Comparison of ENCODE assay signal across 9 cellular contexts in genomic region chr2:24083567-24084385, GRCh38. TPM values are rescaled to one million over a fixed set of nuclear protein-coding genes. Genes with fewer than 3 reads are reported as not detected.
A peak's percentile ranks its signal among the peaks of the same experiment; 100 is the strongest.
DNase-seq lines count a peak whose midpoint lies in the region; ATAC-seq and TF ChIP-seq lines count a peak whose summit lies in the region.
"Had no signal": no experiment of that assay in that cellular context is flagged by ENCODE, and none has a peak within 500 bp of the region (broad histone marks: within the 10 kb centered on the region; RNA-seq: fewer than 3 reads in every experiment).

No MANE protein-coding gene starts in this region.

- WGBS in H9 (ENCODE audit: extremely low coverage, insufficient read length, low lambda C conversion rate), result no CpG with 5 or more reads among the region's 30 CpGs
- 5 to 12% (median 7%) methylated on average over 16 to 30 of the region's 30 CpGs for WGBS in stomach, 5 donors

- DNase-seq in stimulated activated CD8-positive, alpha-beta memory T cell treated with anti-CD3 and anti-CD28 coated beads, Interleukin-15, amount 100 ng/mL, for 24 hours (ENCODE audit: low read depth), result peak; percentile 10
- DNase-seq in stimulated activated CD8-positive, alpha-beta memory T cell treated with anti-CD3 and anti-CD28 coated beads, Interleukin-4, amount 100 ng/mL, for 48 hours, result no peak
- peak; percentile 89 for DNase-seq in H9
- DNase-seq in Kasumi-1 (lab: John Stamatoyannopoulos, UW), result peak; percentile 95 to 98
- DNase-seq in SHP77 (lab: John Stamatoyannopoulos, UW), result peak; percentile 78 to 89
- DNase-seq in choroid plexus epithelial cell (ENCODE audit: low read depth), result peak; percentile 84
- DNase-seq in left lung, result peak in 1 of 2 donors; percentile 93
- DNase-seq in stomach, result peak; percentile 85

- no peak overlapping the region for H4K91ac ChIP-seq in H9 (ENCODE audit: insufficient read length, low read depth, low read length)

- H3K4me3 ChIP-seq in choroid plexus epithelial cell (ENCODE audit: low read depth, low read length) (peak overlapping the region; percentile 77), left lung (peak overlapping the region; percentile 62 to 67), stomach (peak overlapping the region; percentile 54 to 61 (median 56))

- TF ChIP-seq POLR2A in stomach (IDR thresholded peaks at IDR 0.05), result no peak

- H3K4me1 ChIP-seq in H9 (ENCODE audit: insufficient read depth, low read length), result peaks cover 2% of the 10 kb centered on the region; the same call in 1 of the 2 replicates
- H3K4me1 ChIP-seq in left lung, result peaks cover 9 to 40% of the 10 kb centered on the region in 2 donors
- peaks cover 8 to 30% (median 25%) of the 10 kb centered on the region in 4 donors for H3K4me1 ChIP-seq in stomach

- H3K9me3 Mint-ChIP-seq in H9, result no peaks in the 10 kb centered on the region

- no peak overlapping the region for H2AK5ac ChIP-seq in H9 (ENCODE audit: insufficient read length, low read length)

- H3K27me3 ChIP-seq in H9 (ENCODE audit: insufficient read depth, low read length) (no peaks in the 10 kb centered on the region), left lung (no peaks in the 10 kb centered on the region), stomach (no peaks in the 10 kb centered on the region)

- no peaks in the 10 kb centered on the region for H3K79me2 ChIP-seq in H9 (ENCODE audit: insufficient read depth, low read length)

- no peak for TF ChIP-seq EP300 in stomach (IDR thresholded peaks at IDR 0.05)

- H3K36me3 ChIP-seq in left lung (peaks cover 0 to 32% of the 10 kb centered on the region in 2 donors), stomach (peaks cover 0 to 54% (median 52%) of the 10 kb centered on the region in 4 donors)

- H3K18ac ChIP-seq in H9 (ENCODE audit: insufficient read length, low read depth, low read length), result peak overlapping the region; percentile 91

- peak overlapping the region; percentile 87 for H3K27ac ChIP-seq in H9 (ENCODE audit: insufficient read length, low read depth, low read length)
- peak overlapping the region; percentile 90 to 96 for H3K27ac ChIP-seq in left lung
- H3K27ac ChIP-seq in stomach, result peak overlapping the region; percentile 88 to 94 (median 91)

- H3K4me3 Mint-ChIP-seq in H9, result peak overlapping the region; percentile 85 to 93

- H2BK5ac ChIP-seq in H9 (ENCODE audit: insufficient read length, low read length), result no peak overlapping the region

- H3K27me3 Mint-ChIP-seq in H9 (ENCODE audit: low read depth), result no peaks in the 10 kb centered on the region

- H4K20me1 ChIP-seq in H9 (ENCODE audit: control insufficient read depth, insufficient read depth, insufficient read length), result peaks cover 2% of the 10 kb centered on the region

- peak overlapping the region; percentile 97 to 99 (median 99) for H3K27ac Mint-ChIP-seq in H9

- TF ChIP-seq CTCF in H9 (conservative IDR thresholded peaks at IDR 0.05) (no peak), choroid plexus epithelial cell (conservative IDR thresholded peaks at IDR 0.05; ENCODE audit: low read depth, low read length) (peak; percentile 28), left lung (IDR thresholded peaks at IDR 0.05) (no peak), stomach (IDR thresholded peaks at IDR 0.05) (no peak)

- H3K56ac ChIP-seq in H9 (ENCODE audit: insufficient read length, low read depth, low read length), result no peak overlapping the region

- H2BK120ac ChIP-seq in H9 (ENCODE audit: low read depth, low read length, poor library complexity, severe bottlenecking), result no peak overlapping the region

- no peak overlapping the region for H4K8ac ChIP-seq in H9 (replicated peaks; ENCODE audit: insufficient read length, low read depth, low read length)

- no peak overlapping the region for H4K5ac ChIP-seq in H9 (ENCODE audit: insufficient read length, low read depth, low read length)

- H2BK15ac ChIP-seq in H9 (ENCODE audit: low read depth, low read length), result no peak overlapping the region

- ATAC-seq in left lung, result peak; percentile 73

- peaks cover 14 to 19% of the 10 kb centered on the region in 2 experiments for H3K4me1 Mint-ChIP-seq in H9

- no peak overlapping the region for H3K4ac ChIP-seq in H9 (ENCODE audit: low read depth, low read length)

- H3K9me3 ChIP-seq in H9 (ENCODE audit: control insufficient read depth, low read depth, low read length) (no peaks in the 10 kb centered on the region), left lung (no peaks in the 10 kb centered on the region), stomach (no peaks in the 10 kb centered on the region)

- H2BK12ac ChIP-seq in H9 (ENCODE audit: insufficient read length, low read depth, low read length), result no peak overlapping the region

- H3K79me1 ChIP-seq in H9 (ENCODE audit: insufficient read depth, low read depth, low read length, poor library complexity, severe bottlenecking), result no peaks in the 10 kb centered on the region

- H3T11ph ChIP-seq in H9 (ENCODE audit: low read length), result no peak overlapping the region

- intact Hi-C loops in left lung (cut with DNase I), result no loop called here
- intact Hi-C loops in stomach (cut with DNase I; ENCODE audit: low total_unique reads), result loop anchor here (10.0 kb wide), 1 partner anchor 259 kb away; no protein-coding TSS in a partner anchor

- H3K14ac ChIP-seq in H9 (ENCODE audit: insufficient read depth, low read length), result peak overlapping the region; percentile 90

- peak overlapping the region; percentile 96 for H3K4me2 ChIP-seq in H9 (ENCODE audit: insufficient read depth, insufficient read length, low read length)

- H3K23me2 ChIP-seq in H9 (ENCODE audit: insufficient read length, low read depth, low read length, poor library complexity, severe bottlenecking), result peaks cover 15% of the 10 kb centered on the region

- H2AFZ ChIP-seq in H9 (ENCODE audit: low read length), result no peak overlapping the region

- peak overlapping the region; percentile 73 for H3K9ac ChIP-seq in H9 (ENCODE audit: extremely low read depth, insufficient read length, low read length)

- peaks cover 12 to 39% (median 38%) of the 10 kb centered on the region in 3 experiments for H3K36me3 Mint-ChIP-seq in H9 (ENCODE audit: insufficient read depth in 1 of 3, low read depth in 3 of 3)

- H3K23ac ChIP-seq in H9 (ENCODE audit: insufficient read length, low read depth, low read length), result no peak overlapping the region

- H2BK20ac ChIP-seq in H9 (ENCODE audit: low read depth, low read length, poor library complexity, severe bottlenecking), result no peak overlapping the region

RNA-seq across cellular contexts. Expression of gene TP53I3, which starts 0.9 kb away (rescaled TPM):
- total RNA-seq in H9 (2021), result 45.7 and 48.1 TPM in 2 replicates
- 100 to 1,000 TPM in 1 of 2 donors, 10 to 100 TPM in 1; 56.8 to 123 TPM for total RNA-seq in left lung
- total RNA-seq in stomach, result 100 to 1,000 TPM in 1 of 5 donors, 10 to 100 TPM in 3, 1 to 10 TPM in 1; 9.3 to 103 (median 38.7) TPM
- polyA plus RNA-seq in stomach, result 10 to 100 TPM; 23.7 to 66.6 (median 47.0) TPM

RNA-seq across cellular contexts. Expression of gene SF3B6, which starts 7.7 kb away (rescaled TPM):
- total RNA-seq in H9 (2021), result 130 and 132 TPM in 2 replicates
- 10 to 100 TPM; 69.0 to 70.0 TPM for total RNA-seq in left lung
- total RNA-seq in stomach, result 100 to 1,000 TPM in 1 of 5 donors, 10 to 100 TPM in 4; 18.8 to 121 (median 40.7) TPM
- 100 to 1,000 TPM; 125 to 139 (median 126) TPM for polyA plus RNA-seq in stomach

RNA-seq across cellular contexts. Expression of gene FKBP1B, which starts 34.2 kb away (rescaled TPM):
- total RNA-seq in H9 (2021), result 59.7 and 61.6 TPM in 2 replicates
- 10 to 100 TPM in 1 of 2 donors, 1 to 10 TPM in 1; 9.6 to 18.7 TPM for total RNA-seq in left lung
- total RNA-seq in stomach, result 10 to 100 TPM in 1 of 5 donors, 1 to 10 TPM in 3, not detected in 1; 1.3 to 13.6 (median 7.3) TPM
- polyA plus RNA-seq in stomach, result 10 to 100 TPM; 21.1 to 34.3 (median 30.4) TPM

RNA-seq across cellular contexts. Expression of gene WDCP, which starts 36.6 kb away (rescaled TPM):
- total RNA-seq in H9 (2021), result 36.9 and 40.0 TPM in 2 replicates
- 10 to 100 TPM; 10.3 to 12.8 TPM for total RNA-seq in left lung
- total RNA-seq in stomach, result 10 to 100 TPM in 1 of 5 donors, 1 to 10 TPM in 4; 1.2 to 25.9 (median 4.9) TPM
- 1 to 10 TPM; 1.5 to 2.0 (median 1.8) TPM for polyA plus RNA-seq in stomach

RNA-seq across cellular contexts. Expression of gene PFN4, which starts 39.4 kb away (rescaled TPM):
- not detected in 2 replicates for total RNA-seq in H9 (2021)
- total RNA-seq in left lung, result 1 to 10 TPM in 1 of 2 donors, under 1 TPM in 1; 0.29 to 1.3 TPM
- 1 to 10 TPM in 1 of 5 donors, not detected in 4; 1.8 TPM for total RNA-seq in stomach
- polyA plus RNA-seq in stomach, result under 1 TPM in 2 of 3 donors, not detected in 1; 0.48 to 0.56 TPM
- total RNA-seq: T-helper 2 cell treated with Interferon-gamma antibody and Interleukin-4, amounts not matched to agents 100 ng/mL and 5 ng/mL, for 36 hours had no signal
